Comparison of ENCODE assay signal across 8 cellular contexts in the genomic region with DNA sequence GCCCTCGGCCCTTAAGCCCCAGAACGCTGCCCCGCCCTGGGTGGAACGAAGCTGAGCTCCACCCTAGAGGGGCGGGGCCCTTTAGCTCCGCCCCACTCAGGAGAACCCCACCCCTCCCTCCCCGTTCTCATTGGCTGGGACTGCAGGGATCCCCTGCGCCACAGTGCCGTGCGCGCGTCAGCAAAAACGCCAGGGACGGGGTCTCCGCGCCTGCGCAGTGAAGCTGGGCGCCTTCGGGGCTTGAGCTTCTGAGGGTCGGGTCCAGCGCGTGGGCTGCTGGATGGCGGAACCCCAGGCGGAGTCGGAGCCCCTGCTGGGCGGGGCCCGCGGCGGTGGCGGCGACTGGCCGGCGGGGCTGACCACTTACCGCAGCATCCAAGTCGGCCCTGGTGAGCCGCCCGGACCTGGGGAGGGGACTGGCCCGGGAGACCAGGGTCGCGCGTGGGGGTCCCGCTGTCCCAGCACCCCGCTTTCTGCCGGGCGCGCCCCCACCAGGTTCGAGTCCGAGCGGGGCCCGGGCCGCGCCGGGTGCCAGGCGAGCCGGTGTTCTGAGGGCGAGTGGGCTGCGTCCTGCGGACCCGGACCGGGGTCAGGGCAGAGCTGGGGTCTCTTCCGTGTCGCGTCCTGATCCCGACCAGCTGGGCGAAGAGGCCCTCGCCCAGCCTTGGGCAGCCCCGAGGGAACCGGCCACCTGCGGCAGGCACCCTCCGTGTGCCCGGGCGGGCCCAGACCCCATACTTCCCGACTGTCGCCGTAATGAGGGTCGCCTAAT. TPM values are rescaled to one million over a fixed set of nuclear protein-coding genes. Genes with fewer than 3 reads are reported as not detected.
A peak's percentile ranks its signal among the peaks of the same experiment; 100 is the strongest.
DNase-seq lines count a peak whose midpoint lies in the region; ATAC-seq and TF ChIP-seq lines count a peak whose summit lies in the region.

A gene (plus strand): TSS at position 215 of the 772 bp plus-strand sequence. CDS start 66 bp downstream, at position 281.

- H3K4me3 ChIP-seq in osteoblast (ENCODE audit: insufficient read depth, low read length) (peak within 1 kb of the TSS; percentile 84), testis (peak within 1 kb of the TSS; percentile 98)

- H4K20me1 ChIP-seq in osteoblast (ENCODE audit: insufficient read depth, low read length) = peaks cover 19% of the 10 kb centered on the region

- peak within 1 kb of the TSS; percentile 85 for H2AFZ ChIP-seq in osteoblast (ENCODE audit: low read length)

- 1 to 2% methylated on average over 27 to 45 of the region's 76 CpGs for WGBS in testis, 2 donors

- peaks cover 48% of the 10 kb centered on the region for H3K79me2 ChIP-seq in osteoblast (ENCODE audit: insufficient read depth, low read length)

- peak within 1 kb of the TSS; percentile 94 for H3K4me2 ChIP-seq in osteoblast (ENCODE audit: insufficient read depth, low read length)

- CTCF ChIA-PET in GM10248 (lab: Yijun Ruan, JAX) = interaction anchor here (1.5 kb wide), 1 partner anchor 11 kb away, joined by 4 read pairs; no protein-coding TSS in a partner anchor

- POLR2A ChIA-PET in GM10248 (lab: Yijun Ruan, JAX) = no interaction called here

- H3K36me3 Mint-ChIP-seq in activated naive CD4-positive, alpha-beta T cell treated with anti-CD3 and anti-CD28 coated beads, Interleukin-2, amount 50 U/mL, for 72 hours = no peaks in the 10 kb centered on the region
- H3K36me3 Mint-ChIP-seq in glutamatergic neuron (ENCODE audit: unreplicated experiment) = no peaks in the 10 kb centered on the region

- H3K27ac ChIP-seq in osteoblast (ENCODE audit: low read depth, low read length) = peak within 1 kb of the TSS; percentile 78
- H3K27ac ChIP-seq in testis = peak within 1 kb of the TSS; percentile 94 to 96

- intact Hi-C loops in testis (cut with DNase I; ENCODE audit: low total_unique reads) = no loop called here

- no peaks in the 10 kb centered on the region for H3K36me3 ChIP-seq in osteoblast (ENCODE audit: insufficient read depth, low read length)
- no peaks in the 10 kb centered on the region for H3K36me3 ChIP-seq in testis (ENCODE audit: low read depth, missing control alignments)

- no peaks in the 10 kb centered on the region for H3K9me3 Mint-ChIP-seq in activated naive CD4-positive, alpha-beta T cell treated with anti-CD3 and anti-CD28 coated beads, Interleukin-2, amount 50 U/mL, for 72 hours
- peaks cover 4% of the 10 kb centered on the region for H3K9me3 Mint-ChIP-seq in glutamatergic neuron (ENCODE audit: unreplicated experiment)

- ATAC-seq in HG02610 (IDR thresholded peaks at IDR 0.05; ENCODE audit: unreplicated experiment) = peak; percentile 90
- peak; percentile 97 to 100 for ATAC-seq in activated naive CD4-positive, alpha-beta T cell treated with anti-CD3 and anti-CD28 coated beads, Interleukin-2, amount 50 U/mL, for 72 hours

- H3K4me1 Mint-ChIP-seq in glutamatergic neuron (ENCODE audit: low read depth, unreplicated experiment) = peaks cover 21% of the 10 kb centered on the region

- H3K27me3 Mint-ChIP-seq in glutamatergic neuron (ENCODE audit: unreplicated experiment) = peaks cover 1% of the 10 kb centered on the region

- no peak for TF ChIP-seq CTCF in GM10248 (IDR thresholded peaks at IDR 0.05; ENCODE audit: control extremely low read depth, extremely low read depth, low read depth, missing control alignments)
- TF ChIP-seq CTCF in glutamatergic neuron (IDR thresholded peaks at IDR 0.05; ENCODE audit: partially characterized antibody, unreplicated experiment) = no peak
- TF ChIP-seq CTCF in osteoblast (IDR thresholded peaks at IDR 0.05; ENCODE audit: extremely low read depth, low read depth, low read length) = no peak
- TF ChIP-seq CTCF in testis (IDR thresholded peaks at IDR 0.05) = no peak

- H3K4me1 ChIP-seq in osteoblast (ENCODE audit: insufficient read depth, low read length) (peaks cover 26% of the 10 kb centered on the region), testis (peaks cover 40% of the 10 kb centered on the region)

- TF ChIP-seq POLR2A in testis (IDR thresholded peaks at IDR 0.05) = peak; percentile 11

- H3K27ac Mint-ChIP-seq in activated naive CD4-positive, alpha-beta T cell treated with anti-CD3 and anti-CD28 coated beads, Interleukin-2, amount 50 U/mL, for 72 hours = peak within 1 kb of the TSS; percentile 82 to 86
- no peak within 1 kb of the TSS for H3K27ac Mint-ChIP-seq in glutamatergic neuron (ENCODE audit: unreplicated experiment)

- peak within 1 kb of the TSS; percentile 78 for H3K4me3 Mint-ChIP-seq in glutamatergic neuron (ENCODE audit: unreplicated experiment)

- H3K27me3 ChIP-seq in osteoblast (ENCODE audit: insufficient read depth, low read length) (no peaks in the 10 kb centered on the region), testis (no peaks in the 10 kb centered on the region)

- H3K9me3 ChIP-seq in osteoblast (ENCODE audit: low read depth, low read length) (no peaks in the 10 kb centered on the region), testis (no peaks in the 10 kb centered on the region)

- DNase-seq in GM10248 (ENCODE audit: extremely low spot score) (peak; percentile 99), NCI-H1105 (lab: John Stamatoyannopoulos, UW) (peak; percentile 92), SKM-1 (lab: John Stamatoyannopoulos, UW; ENCODE audit: unreplicated experiment) (peak; percentile 78), glutamatergic neuron (peak; percentile 99), osteoblast (ENCODE audit: insufficient read length, low spot score, missing footprints) (peak; percentile 100), testis (peak; percentile 95)
- DNase-seq in activated naive CD4-positive, alpha-beta T cell treated with anti-CD3 and anti-CD28 coated beads, Interleukin-2, amount 50 U/mL, for 72 hours (ENCODE audit: low spot score in 2 of 2) = peak; percentile 90 to 92

RNA-seq across cellular contexts. Expression of the gene that starts here (rescaled TPM):
- 10 to 100 TPM in 1 of 2 donors, 1 to 10 TPM in 1; 8.7 to 13.9 TPM for total RNA-seq in activated naive CD4-positive, alpha-beta T cell treated with anti-CD3 and anti-CD28 coated beads, Interleukin-2, amount 50 U/mL, for 72 hours
- total RNA-seq in glutamatergic neuron (ENCODE audit: unreplicated experiment) (17.2 TPM), osteoblast (14.1 and 17.4 TPM in 2 replicates), testis (10 to 100 TPM; 28.4 to 32.5 TPM)
- polyA plus RNA-seq in testis (ENCODE audit: insufficient read depth, low read depth, low replicate concordance) = 12.9 TPM

Comparison
In these comparisons a context has a peak if more than half of its experiments do, and no peak if none do; other contexts are left out.
1. Peak in every context shown above with its lines: DNase-seq, ATAC-seq, H3K4me3 ChIP-seq and H3K27ac ChIP-seq.